ENCODE assay signal across 8 cellular contexts in genomic region chr3:149621218-149622005, GRCh38. TPM values are rescaled to one million over a fixed set of nuclear protein-coding genes. Genes with fewer than 3 reads are reported as not detected.
A peak's percentile ranks its signal among the peaks of the same experiment; 100 is the strongest.
DNase-seq lines count a peak whose midpoint lies in the region; ATAC-seq lines count a peak whose summit lies in the region.

No MANE protein-coding gene starts in this region.

- no peak overlapping the region for H3K4me3 ChIP-seq in SJSA1
- peak overlapping the region; percentile 10; the same call in 1 of the 2 replicates for H3K4me3 ChIP-seq in iPS-20b (ENCODE audit: low read length)

- H3K9ac ChIP-seq in iPS-20b (ENCODE audit: low read depth, low read length): 0 out of 2 replicates have a peak overlapping the region, but pooled peaks have one; percentile 18

- peak overlapping the region; percentile 91 for H3K27ac ChIP-seq in SJSA1
- H3K27ac ChIP-seq in iPS-20b (ENCODE audit: low read length): no peak overlapping the region

- H3K9me3 ChIP-seq in SJSA1 (replicated peaks) (no peaks in the 10 kb centered on the region), iPS-20b (ENCODE audit: insufficient read depth, low read depth, low read length) (no peaks in the 10 kb centered on the region)

- H3K4me1 ChIP-seq in SJSA1 (replicated peaks): peaks cover 81% of the 10 kb centered on the region
- H3K4me1 ChIP-seq in iPS-20b (ENCODE audit: insufficient read depth, low read length): peaks cover 31% of the 10 kb centered on the region

- H3K36me3 ChIP-seq in SJSA1 (peaks cover 9% of the 10 kb centered on the region; the same call in 1 of the 2 replicates), iPS-20b (ENCODE audit: insufficient read depth, low read depth, low read length) (no peaks in the 10 kb centered on the region)

- ATAC-seq in GM18498 (IDR thresholded peaks at IDR 0.05; ENCODE audit: unreplicated experiment): peak; percentile 82
- peak; percentile 62 for ATAC-seq in HG02588 (IDR thresholded peaks at IDR 0.05; ENCODE audit: unreplicated experiment)
- no peak for ATAC-seq in HG03469 (IDR thresholded peaks at IDR 0.05; ENCODE audit: unreplicated experiment)

- H3K27me3 ChIP-seq in SJSA1 (replicated peaks): no peaks in the 10 kb centered on the region
- H3K27me3 ChIP-seq in iPS-20b (ENCODE audit: insufficient read depth, low read length): no peaks in the 10 kb centered on the region

- DNase-seq in SJSA1 (ENCODE audit: low read depth in 1 of 2, low spot score in 2 of 2) (peak; percentile 69 to 77), DMS53 treated with DMSO at 0.1 percent for 48 hours (lab: John Stamatoyannopoulos, UW; ENCODE audit: unreplicated experiment) (no peak), GF-D8 (lab: John Stamatoyannopoulos, UW) (no peak), NCI-H1105 treated with DMSO at 0.1 percent for 48 hours (lab: John Stamatoyannopoulos, UW) (no peak)

RNA-seq across cellular contexts. Expression of gene WWTR1, which starts 36.4 kb away (rescaled TPM):
- total RNA-seq in SJSA1 (2014; rRNA removed; shearing (Covaris generic)): 31.5 and 43.0 TPM in 2 replicates

Comparison
In these comparisons a context has a peak if more than half of its experiments do, and no peak if none do; other contexts are left out.
1. DNase-seq: peak in SJSA1 (2 of 2); none in DMS53 treated with DMSO at 0.1 percent for 48 hours (single experiment), GF-D8 (single experiment) and NCI-H1105 treated with DMSO at 0.1 percent for 48 hours (single experiment).